ENCODE assay signal across 1 cellular context in the genomic region with DNA sequence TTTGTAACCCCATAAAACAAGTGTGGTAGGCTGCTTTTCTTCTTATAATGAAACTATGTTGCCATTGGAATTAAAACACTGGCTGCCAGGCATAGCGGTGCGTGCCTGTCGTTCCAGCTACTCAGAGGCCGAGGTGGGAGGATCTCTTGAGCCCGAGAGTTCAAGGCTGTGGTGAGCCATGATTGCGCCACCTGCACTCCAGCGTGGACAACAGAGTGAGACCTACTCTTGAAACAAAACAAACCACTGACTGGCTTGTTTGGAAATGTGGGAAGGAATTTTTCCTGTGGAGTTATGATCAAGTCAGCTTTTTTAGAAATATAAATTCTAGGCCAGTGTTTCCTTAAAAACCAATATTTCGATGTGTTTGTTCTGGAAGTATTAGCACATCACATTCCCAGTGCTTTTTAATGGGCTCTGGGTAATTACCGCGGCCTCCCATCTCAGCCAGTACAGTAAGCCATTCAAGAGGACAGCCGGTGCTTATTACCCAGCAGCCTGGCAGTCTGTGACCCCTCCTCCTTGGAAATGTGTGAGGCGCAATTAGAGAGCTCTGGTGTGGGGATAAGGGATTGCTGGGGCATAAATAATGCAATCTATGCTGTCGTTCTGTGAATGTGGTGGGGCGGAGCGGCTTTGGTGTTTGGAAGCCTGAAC.
TF ChIP-seq lines count a peak whose summit lies in the region.

No MANE protein-coding gene starts in this region.

TF ChIP-seq in HEK293, 187 proteins besides CTCF, POLR2A, EP300 and RAD21 (continued from another document and continues in another):
- TF ChIP-seq, protein P1, sequence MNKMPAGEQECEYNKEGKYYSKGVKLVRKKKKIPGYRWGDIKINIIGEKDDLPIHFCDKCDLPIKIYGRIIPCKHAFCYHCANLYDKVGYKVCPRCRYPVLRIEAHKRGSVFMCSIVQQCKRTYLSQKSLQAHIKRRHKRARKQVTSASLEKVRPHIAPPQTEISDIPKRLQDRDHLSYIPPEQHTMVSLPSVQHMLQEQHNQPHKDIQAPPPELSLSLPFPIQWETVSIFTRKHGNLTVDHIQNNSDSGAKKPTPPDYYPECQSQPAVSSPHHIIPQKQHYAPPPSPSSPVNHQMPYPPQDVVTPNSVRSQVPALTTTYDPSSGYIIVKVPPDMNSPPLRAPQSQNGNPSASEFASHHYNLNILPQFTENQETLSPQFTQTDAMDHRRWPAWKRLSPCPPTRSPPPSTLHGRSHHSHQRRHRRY (tag by site-specific recombination; IDR thresholded peaks at IDR 0.05): no peak
- TF ChIP-seq ZNF169 (tag by site-specific recombination; IDR thresholded peaks at IDR 0.05) (no peak), SP2 (tag by site-specific recombination; IDR thresholded peaks at IDR 0.05) (no peak), ZNF266 (tag by site-specific recombination; IDR thresholded peaks at IDR 0.05; ENCODE audit: low read depth) (no peak), ZFP41 (tag by site-specific recombination; IDR thresholded peaks at IDR 0.05; ENCODE audit: borderline replicate concordance) (no peak), ZNF223 (tag by site-specific recombination; IDR thresholded peaks at IDR 0.05) (no peak), ZNF514 (tag by site-specific recombination; IDR thresholded peaks at IDR 0.05) (no peak), REPIN1 (tag by site-specific recombination; IDR thresholded peaks at IDR 0.05; ENCODE audit: low read depth) (no peak), GLIS1 (tag by site-specific recombination; IDR thresholded peaks at IDR 0.05) (no peak; the same call in 1 of the 2 replicates), SP7 (tag by site-specific recombination; IDR thresholded peaks at IDR 0.05) (peak; percentile 63), ZNF394 (tag by site-specific recombination; IDR thresholded peaks at IDR 0.05; ENCODE audit: borderline replicate concordance) (no peak), ZNF48 (tag by site-specific recombination; IDR thresholded peaks at IDR 0.05) (no peak), KLF16 (tag by site-specific recombination; IDR thresholded peaks at IDR 0.05) (no peak), ZBTB17 (tag by site-specific recombination; IDR thresholded peaks at IDR 0.05) (peak; percentile 36; the same call in 1 of the 2 replicates), OSR2 (tag by site-specific recombination; IDR thresholded peaks at IDR 0.05) (peak; percentile 31; the same call in 1 of the 2 replicates), ZBTB7A (tag by site-specific recombination; IDR thresholded peaks at IDR 0.05; ENCODE audit: low read depth) (no peak), YY2 (tag by site-specific recombination; IDR thresholded peaks at IDR 0.05) (no peak), KLF7 (tag by site-specific recombination; IDR thresholded peaks at IDR 0.05; ENCODE audit: borderline replicate concordance) (no peak), WT1 (tag by site-specific recombination; IDR thresholded peaks at IDR 0.05) (0 out of 2 replicates have a peak, but pooled peaks have one; percentile 23), ZNF146 (tag by site-specific recombination; IDR thresholded peaks at IDR 0.05) (no peak), ZNF548 (tag by site-specific recombination; IDR thresholded peaks at IDR 0.05) (no peak), ZEB2 (tag by site-specific recombination; IDR thresholded peaks at IDR 0.05) (peak; percentile 28; the same call in 1 of the 2 replicates), ZNF677 (tag by site-specific recombination; IDR thresholded peaks at IDR 0.05) (no peak), ZNF830 (tag by site-specific recombination; IDR thresholded peaks at IDR 0.05; ENCODE audit: low read depth) (no peak), ZNF792 (tag by site-specific recombination; IDR thresholded peaks at IDR 0.05) (no peak), SCRT2 (tag by site-specific recombination; IDR thresholded peaks at IDR 0.05) (no peak), ZNF19 (tag by site-specific recombination; IDR thresholded peaks at IDR 0.05; ENCODE audit: low read depth) (no peak), ZNF600 (tag by site-specific recombination; IDR thresholded peaks at IDR 0.05) (peak; percentile 88), ZNF184 (tag by site-specific recombination; IDR thresholded peaks at IDR 0.05) (no peak), ZNF354C (tag by site-specific recombination; IDR thresholded peaks at IDR 0.05; ENCODE audit: borderline replicate concordance, low read depth) (no peak), MZF1 (tag by site-specific recombination; IDR thresholded peaks at IDR 0.05; ENCODE audit: borderline replicate concordance) (no peak), ZBTB21 (tag by site-specific recombination; IDR thresholded peaks at IDR 0.05) (no peak), FEZF1 (tag by site-specific recombination; IDR thresholded peaks at IDR 0.05) (no peak), ZFP69B (tag by site-specific recombination; IDR thresholded peaks at IDR 0.05) (no peak)
- TF ChIP-seq, protein P2, sequence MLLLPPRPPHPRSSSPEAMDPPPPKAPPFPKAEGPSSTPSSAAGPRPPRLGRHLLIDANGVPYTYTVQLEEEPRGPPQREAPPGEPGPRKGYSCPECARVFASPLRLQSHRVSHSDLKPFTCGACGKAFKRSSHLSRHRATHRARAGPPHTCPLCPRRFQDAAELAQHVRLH (tag by site-specific recombination; IDR thresholded peaks at IDR 0.05): no peak
- TF ChIP-seq, protein P3, sequence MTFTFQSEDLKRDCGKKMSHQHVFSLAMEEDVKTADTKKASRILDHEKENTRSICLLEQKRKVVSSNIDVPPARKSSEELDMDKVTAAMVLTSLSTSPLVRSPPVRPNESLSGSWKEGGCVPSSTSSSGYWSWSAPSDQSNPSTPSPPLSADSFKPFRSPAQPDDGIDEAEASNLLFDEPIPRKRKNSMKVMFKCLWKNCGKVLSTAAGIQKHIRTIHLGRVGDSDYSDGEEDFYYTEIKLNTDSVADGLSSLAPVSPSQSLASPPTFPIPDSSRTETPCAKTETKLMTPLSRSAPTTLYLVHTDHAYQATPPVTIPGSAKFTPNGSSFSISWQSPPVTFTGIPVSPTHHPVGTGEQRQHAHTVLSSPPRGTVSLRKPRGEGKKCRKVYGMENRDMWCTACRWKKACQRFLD (tag by site-specific recombination; IDR thresholded peaks at IDR 0.05): no peak
- TF ChIP-seq, protein P4, sequence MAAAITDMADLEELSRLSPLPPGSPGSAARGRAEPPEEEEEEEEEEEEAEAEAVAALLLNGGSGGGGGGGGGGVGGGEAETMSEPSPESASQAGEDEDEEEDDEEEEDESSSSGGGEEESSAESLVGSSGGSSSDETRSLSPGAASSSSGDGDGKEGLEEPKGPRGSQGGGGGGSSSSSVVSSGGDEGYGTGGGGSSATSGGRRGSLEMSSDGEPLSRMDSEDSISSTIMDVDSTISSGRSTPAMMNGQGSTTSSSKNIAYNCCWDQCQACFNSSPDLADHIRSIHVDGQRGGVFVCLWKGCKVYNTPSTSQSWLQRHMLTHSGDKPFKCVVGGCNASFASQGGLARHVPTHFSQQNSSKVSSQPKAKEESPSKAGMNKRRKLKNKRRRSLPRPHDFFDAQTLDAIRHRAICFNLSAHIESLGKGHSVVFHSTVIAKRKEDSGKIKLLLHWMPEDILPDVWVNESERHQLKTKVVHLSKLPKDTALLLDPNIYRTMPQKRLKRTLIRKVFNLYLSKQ (tag by site-specific recombination; IDR thresholded peaks at IDR 0.05; ENCODE audit: borderline replicate concordance): no peak
- TF ChIP-seq, protein P5, sequence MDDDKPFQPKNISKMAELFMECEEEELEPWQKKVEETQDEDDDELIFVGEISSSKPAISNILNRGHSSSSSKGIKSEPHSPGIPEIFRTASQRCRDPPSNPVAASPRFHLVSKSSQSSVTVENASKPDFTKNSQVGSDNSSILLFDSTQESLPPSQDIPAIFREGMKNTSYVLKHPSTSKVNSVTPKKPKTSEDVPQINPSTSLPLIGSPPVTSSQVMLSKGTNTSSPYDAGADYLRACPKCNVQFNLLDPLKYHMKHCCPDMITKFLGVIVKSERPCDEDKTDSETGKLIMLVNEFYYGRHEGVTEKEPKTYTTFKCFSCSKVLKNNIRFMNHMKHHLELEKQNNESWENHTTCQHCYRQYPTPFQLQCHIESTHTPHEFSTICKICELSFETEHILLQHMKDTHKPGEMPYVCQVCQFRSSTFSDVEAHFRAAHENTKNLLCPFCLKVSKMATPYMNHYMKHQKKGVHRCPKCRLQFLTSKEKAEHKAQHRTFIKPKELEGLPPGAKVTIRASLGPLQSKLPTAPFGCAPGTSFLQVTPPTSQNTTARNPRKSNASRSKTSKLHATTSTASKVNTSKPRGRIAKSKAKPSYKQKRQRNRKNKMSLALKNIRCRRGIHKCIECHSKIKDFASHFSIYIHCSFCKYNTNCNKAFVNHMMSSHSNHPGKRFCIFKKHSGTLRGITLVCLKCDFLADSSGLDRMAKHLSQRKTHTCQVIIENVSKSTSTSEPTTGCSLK (tag by site-specific recombination; IDR thresholded peaks at IDR 0.05): no peak
- TF ChIP-seq, protein P6, sequence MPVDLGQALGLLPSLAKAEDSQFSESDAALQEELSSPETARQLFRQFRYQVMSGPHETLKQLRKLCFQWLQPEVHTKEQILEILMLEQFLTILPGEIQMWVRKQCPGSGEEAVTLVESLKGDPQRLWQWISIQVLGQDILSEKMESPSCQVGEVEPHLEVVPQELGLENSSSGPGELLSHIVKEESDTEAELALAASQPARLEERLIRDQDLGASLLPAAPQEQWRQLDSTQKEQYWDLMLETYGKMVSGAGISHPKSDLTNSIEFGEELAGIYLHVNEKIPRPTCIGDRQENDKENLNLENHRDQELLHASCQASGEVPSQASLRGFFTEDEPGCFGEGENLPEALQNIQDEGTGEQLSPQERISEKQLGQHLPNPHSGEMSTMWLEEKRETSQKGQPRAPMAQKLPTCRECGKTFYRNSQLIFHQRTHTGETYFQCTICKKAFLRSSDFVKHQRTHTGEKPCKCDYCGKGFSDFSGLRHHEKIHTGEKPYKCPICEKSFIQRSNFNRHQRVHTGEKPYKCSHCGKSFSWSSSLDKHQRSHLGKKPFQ (tag by site-specific recombination; IDR thresholded peaks at IDR 0.05): no peak
- TF ChIP-seq, protein P7, sequence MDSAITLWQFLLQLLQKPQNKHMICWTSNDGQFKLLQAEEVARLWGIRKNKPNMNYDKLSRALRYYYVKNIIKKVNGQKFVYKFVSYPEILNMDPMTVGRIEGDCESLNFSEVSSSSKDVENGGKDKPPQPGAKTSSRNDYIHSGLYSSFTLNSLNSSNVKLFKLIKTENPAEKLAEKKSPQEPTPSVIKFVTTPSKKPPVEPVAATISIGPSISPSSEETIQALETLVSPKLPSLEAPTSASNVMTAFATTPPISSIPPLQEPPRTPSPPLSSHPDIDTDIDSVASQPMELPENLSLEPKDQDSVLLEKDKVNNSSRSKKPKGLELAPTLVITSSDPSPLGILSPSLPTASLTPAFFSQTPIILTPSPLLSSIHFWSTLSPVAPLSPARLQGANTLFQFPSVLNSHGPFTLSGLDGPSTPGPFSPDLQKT (IDR thresholded peaks at IDR 0.05; ENCODE audit: borderline replicate concordance, low read depth, low read length): no peak
- TF ChIP-seq, protein P8, sequence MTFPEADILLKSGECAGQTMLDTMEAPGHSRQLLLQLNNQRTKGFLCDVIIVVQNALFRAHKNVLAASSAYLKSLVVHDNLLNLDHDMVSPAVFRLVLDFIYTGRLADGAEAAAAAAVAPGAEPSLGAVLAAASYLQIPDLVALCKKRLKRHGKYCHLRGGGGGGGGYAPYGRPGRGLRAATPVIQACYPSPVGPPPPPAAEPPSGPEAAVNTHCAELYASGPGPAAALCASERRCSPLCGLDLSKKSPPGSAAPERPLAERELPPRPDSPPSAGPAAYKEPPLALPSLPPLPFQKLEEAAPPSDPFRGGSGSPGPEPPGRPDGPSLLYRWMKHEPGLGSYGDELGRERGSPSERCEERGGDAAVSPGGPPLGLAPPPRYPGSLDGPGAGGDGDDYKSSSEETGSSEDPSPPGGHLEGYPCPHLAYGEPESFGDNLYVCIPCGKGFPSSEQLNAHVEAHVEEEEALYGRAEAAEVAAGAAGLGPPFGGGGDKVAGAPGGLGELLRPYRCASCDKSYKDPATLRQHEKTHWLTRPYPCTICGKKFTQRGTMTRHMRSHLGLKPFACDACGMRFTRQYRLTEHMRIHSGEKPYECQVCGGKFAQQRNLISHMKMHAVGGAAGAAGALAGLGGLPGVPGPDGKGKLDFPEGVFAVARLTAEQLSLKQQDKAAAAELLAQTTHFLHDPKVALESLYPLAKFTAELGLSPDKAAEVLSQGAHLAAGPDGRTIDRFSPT (tag by site-specific recombination; IDR thresholded peaks at IDR 0.05): no peak
- TF ChIP-seq, protein P9, sequence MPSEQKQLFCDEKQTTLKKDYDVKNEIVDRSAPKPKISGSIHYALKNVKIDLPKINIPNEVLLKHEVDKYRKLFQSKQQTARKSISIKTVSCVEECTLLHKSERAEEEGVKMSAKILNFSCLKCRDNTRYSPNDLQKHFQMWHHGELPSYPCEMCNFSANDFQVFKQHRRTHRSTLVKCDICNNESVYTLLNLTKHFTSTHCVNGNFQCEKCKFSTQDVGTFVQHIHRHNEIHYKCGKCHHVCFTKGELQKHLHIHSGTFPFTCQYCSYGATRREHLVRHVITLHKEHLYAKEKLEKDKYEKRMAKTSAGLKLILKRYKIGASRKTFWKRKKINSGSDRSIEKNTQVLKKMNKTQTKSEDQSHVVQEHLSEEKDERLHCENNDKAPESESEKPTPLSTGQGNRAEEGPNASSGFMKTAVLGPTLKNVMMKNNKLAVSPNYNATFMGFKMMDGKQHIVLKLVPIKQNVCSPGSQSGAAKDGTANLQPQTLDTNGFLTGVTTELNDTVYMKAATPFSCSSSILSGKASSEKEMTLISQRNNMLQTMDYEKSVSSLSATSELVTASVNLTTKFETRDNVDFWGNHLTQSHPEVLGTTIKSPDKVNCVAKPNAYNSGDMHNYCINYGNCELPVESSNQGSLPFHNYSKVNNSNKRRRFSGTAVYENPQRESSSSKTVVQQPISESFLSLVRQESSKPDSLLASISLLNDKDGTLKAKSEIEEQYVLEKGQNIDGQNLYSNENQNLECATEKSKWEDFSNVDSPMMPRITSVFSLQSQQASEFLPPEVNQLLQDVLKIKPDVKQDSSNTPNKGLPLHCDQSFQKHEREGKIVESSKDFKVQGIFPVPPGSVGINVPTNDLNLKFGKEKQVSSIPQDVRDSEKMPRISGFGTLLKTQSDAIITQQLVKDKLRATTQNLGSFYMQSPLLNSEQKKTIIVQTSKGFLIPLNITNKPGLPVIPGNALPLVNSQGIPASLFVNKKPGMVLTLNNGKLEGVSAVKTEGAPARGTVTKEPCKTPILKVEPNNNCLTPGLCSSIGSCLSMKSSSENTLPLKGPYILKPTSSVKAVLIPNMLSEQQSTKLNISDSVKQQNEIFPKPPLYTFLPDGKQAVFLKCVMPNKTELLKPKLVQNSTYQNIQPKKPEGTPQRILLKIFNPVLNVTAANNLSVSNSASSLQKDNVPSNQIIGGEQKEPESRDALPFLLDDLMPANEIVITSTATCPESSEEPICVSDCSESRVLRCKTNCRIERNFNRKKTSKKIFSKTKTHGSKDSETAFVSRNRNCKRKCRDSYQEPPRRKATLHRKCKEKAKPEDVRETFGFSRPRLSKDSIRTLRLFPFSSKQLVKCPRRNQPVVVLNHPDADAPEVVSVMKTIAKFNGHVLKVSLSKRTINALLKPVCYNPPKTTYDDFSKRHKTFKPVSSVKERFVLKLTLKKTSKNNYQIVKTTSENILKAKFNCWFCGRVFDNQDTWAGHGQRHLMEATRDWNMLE (tag by site-specific recombination; conservative IDR thresholded peaks at IDR 0.05; ENCODE audit: low read depth): no peak
- TF ChIP-seq, protein P10, sequence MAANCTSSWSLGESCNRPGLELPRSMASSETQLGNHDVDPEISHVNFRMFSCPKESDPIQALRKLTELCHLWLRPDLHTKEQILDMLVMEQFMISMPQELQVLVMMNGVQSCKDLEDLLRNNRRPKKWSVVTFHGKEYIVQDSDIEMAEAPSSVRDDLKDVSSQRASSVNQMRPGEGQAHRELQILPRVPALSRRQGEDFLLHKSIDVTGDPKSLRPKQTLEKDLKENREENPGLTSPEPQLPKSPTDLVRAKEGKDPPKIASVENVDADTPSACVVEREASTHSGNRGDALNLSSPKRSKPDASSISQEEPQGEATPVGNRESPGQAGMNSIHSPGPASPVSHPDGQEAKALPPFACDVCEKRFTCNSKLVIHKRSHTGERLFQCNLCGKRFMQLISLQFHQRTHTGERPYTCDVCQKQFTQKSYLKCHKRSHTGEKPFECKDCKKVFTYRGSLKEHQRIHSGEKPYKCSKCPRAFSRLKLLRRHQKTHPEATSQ (tag by site-specific recombination; IDR thresholded peaks at IDR 0.05): no peak
